In genomic region chr6:107794771-107795170, GRCh38 we compare ENCODE assay signal across 17 cellular contexts. TPM values are rescaled to one million over a fixed set of nuclear protein-coding genes. Genes with fewer than 3 reads are reported as not detected.
"Had no signal": no experiment of that assay in that cellular context is flagged by ENCODE, and none has a peak within 500 bp of the region (broad histone marks: within the 10 kb centered on the region; RNA-seq: fewer than 3 reads in every experiment).

No MANE protein-coding gene starts in this region.

- H3K9me3 ChIP-seq: lower lobe of right lung, neutrophil, transverse colon had no signal

- H3K27ac Mint-ChIP-seq: activated CD8-positive, alpha-beta memory T cell treated with anti-CD3 and anti-CD28 coated beads, Interleukin-2, amount 10 ng/mL, durations not matched to agents 7 days and 5 days; WTC11 had no signal

- H3K36me3 ChIP-seq: brain microvascular endothelial cell, lower lobe of right lung, neutrophil, transverse colon had no signal

- H3K4me1 ChIP-seq: lower lobe of right lung, transverse colon had no signal

- H3K4me3 Mint-ChIP-seq: activated CD8-positive, alpha-beta memory T cell treated with anti-CD3 and anti-CD28 coated beads, Interleukin-2, amount 10 ng/mL, durations not matched to agents 7 days and 5 days; activated T-cell treated with anti-CD3 and anti-CD28 coated beads, Interleukin-2, amount 50 U/mL, for 4 hours; WTC11 had no signal

- H3K4me3 ChIP-seq: lower lobe of right lung, SK-N-MC, transverse colon had no signal

- H3K9me3 Mint-ChIP-seq: activated T-cell treated with anti-CD3 and anti-CD28 coated beads, Interleukin-2, amount 50 U/mL, for 4 hours; WTC11 had no signal

- H3K27ac ChIP-seq: brain microvascular endothelial cell, lower lobe of right lung, neutrophil, SK-N-MC, transverse colon had no signal

- DNase-seq: activated CD8-positive, alpha-beta memory T cell treated with anti-CD3 and anti-CD28 coated beads, Interleukin-2, amount 10 ng/mL, durations not matched to agents 7 days and 5 days; activated naive CD4-positive, alpha-beta T cell; activated T-cell treated with anti-CD3 and anti-CD28 coated beads, Interleukin-2, amount 50 U/mL, for 4 hours; brain microvascular endothelial cell; hypothalamus; left cardiac atrium; lower lobe of right lung; midbrain; small intestine; substantia nigra; transverse colon had no signal

- H3K27me3 ChIP-seq: brain microvascular endothelial cell, neutrophil, transverse colon had no signal

- H3K36me3 Mint-ChIP-seq: activated CD8-positive, alpha-beta memory T cell treated with anti-CD3 and anti-CD28 coated beads, Interleukin-2, amount 10 ng/mL, durations not matched to agents 7 days and 5 days; WTC11 had no signal

- ATAC-seq: activated CD8-positive, alpha-beta memory T cell treated with anti-CD3 and anti-CD28 coated beads, Interleukin-2, amount 10 ng/mL, durations not matched to agents 7 days and 5 days; esophagus mucosa; left cardiac atrium; lower lobe of right lung; WTC11 had no signal

RNA-seq across cellular contexts. Expression of gene SCML4, which starts 29.3 kb away (rescaled TPM):
- total RNA-seq: dermis microvascular lymphatic vessel endothelial cell, fibroblast of villous mesenchyme, WTC11 had no signal
